Comparison of ENCODE assay signal across 1 cellular context in genomic region chr16:12293017-12293618, GRCh38.
A peak's percentile ranks its signal among the peaks of the same experiment; 100 is the strongest.
TF ChIP-seq lines count a peak whose summit lies in the region.

No MANE protein-coding gene starts in this region.

TF ChIP-seq in K562, 482 proteins besides CTCF, POLR2A, EP300 and RAD21 (continued from another document and continues in another):
- TF ChIP-seq ATF3 (IDR thresholded peaks at IDR 0.05) (peak; percentile 52), ATF3 (CRISPR knock-in tag; conservative IDR thresholded peaks at IDR 0.05) (no peak), MBD2 (IDR thresholded peaks at IDR 0.05; ENCODE audit: borderline replicate concordance, low read depth) (no peak), YBX1 (IDR thresholded peaks at IDR 0.05) (no peak), ZZZ3 (IDR thresholded peaks at IDR 0.05) (no peak), ETS1 (conservative IDR thresholded peaks at IDR 0.05; ENCODE audit: control insufficient read depth, low read depth, low read length) (0 out of 2 replicates have a peak, but pooled peaks have one; percentile 40), ZNF695 (CRISPR knock-in tag; IDR thresholded peaks at IDR 0.05) (no peak), RBM39 (optimal IDR thresholded peaks at IDR 0.05; ENCODE audit: low read depth, low read length) (no peak), ZC3H8 (IDR thresholded peaks at IDR 0.05) (no peak), CEBPG (CRISPR knock-in tag; IDR thresholded peaks at IDR 0.05) (no peak), CEBPG (tag; conservative IDR thresholded peaks at IDR 0.05 in 1 of 2, IDR thresholded peaks at IDR 0.05 in 1 of 2) (no peak), PHF21A (IDR thresholded peaks at IDR 0.05; ENCODE audit: borderline replicate concordance, low read depth) (no peak), DIDO1 (tag; IDR thresholded peaks at IDR 0.05; ENCODE audit: low read depth) (no peak), NONO (IDR thresholded peaks at IDR 0.05; ENCODE audit: low read depth in 2 of 2, low read length in 1 of 2) (no peak), SFPQ (IDR thresholded peaks at IDR 0.05; ENCODE audit: low read depth, low read length) (no peak), CREBBP (IDR thresholded peaks at IDR 0.05; ENCODE audit: low read depth, low read length) (no peak), IRF2 (CRISPR knock-in tag; IDR thresholded peaks at IDR 0.05) (no peak), CHAMP1 (IDR thresholded peaks at IDR 0.05) (no peak), MYC (IDR thresholded peaks at IDR 0.05; ENCODE audit: low read depth, low read length) (no peak), MYC (CRISPR knock-in tag; IDR thresholded peaks at IDR 0.05; ENCODE audit: borderline replicate concordance, low read depth) (no peak), CHD1 (IDR thresholded peaks at IDR 0.05; ENCODE audit: low read length) (no peak), HEY1 (CRISPR knock-in tag; IDR thresholded peaks at IDR 0.05; ENCODE audit: borderline replicate concordance) (no peak), SNIP1 (IDR thresholded peaks at IDR 0.05; ENCODE audit: low read depth) (no peak), ADNP (tag; IDR thresholded peaks at IDR 0.05) (no peak), HMG20B (CRISPR knock-in tag; IDR thresholded peaks at IDR 0.05) (no peak), SMARCB1 (IDR thresholded peaks at IDR 0.05; ENCODE audit: insufficient read length, low read depth) (no peak), SIN3B (IDR thresholded peaks at IDR 0.05; ENCODE audit: low read depth) (no peak), ARID3A (IDR thresholded peaks at IDR 0.05; ENCODE audit: borderline replicate concordance, low read depth, low read length) (no peak), POU5F1 (IDR thresholded peaks at IDR 0.05; ENCODE audit: borderline replicate concordance, low read depth, low read length, partially characterized antibody) (no peak), ZSCAN29 (IDR thresholded peaks at IDR 0.05) (no peak), SREBF2 (CRISPR knock-in tag; IDR thresholded peaks at IDR 0.05) (no peak), ZNF174 (CRISPR knock-in tag; IDR thresholded peaks at IDR 0.05) (no peak), KDM2B (CRISPR knock-in tag; IDR thresholded peaks at IDR 0.05) (no peak), TCF3 (CRISPR knock-in tag; IDR thresholded peaks at IDR 0.05) (peak; percentile 97), ZNF780A (CRISPR knock-in tag; IDR thresholded peaks at IDR 0.05) (no peak), HCFC1 (IDR thresholded peaks at IDR 0.05; ENCODE audit: low read depth, low read length) (no peak), COPS2 (conservative IDR thresholded peaks at IDR 0.05) (no peak), RCOR1 (IDR thresholded peaks at IDR 0.05; ENCODE audit: borderline replicate concordance in 1 of 2, low read depth in 2 of 2, low read length in 2 of 2) (no peak), ZBTB8A (IDR thresholded peaks at IDR 0.05; ENCODE audit: partially characterized antibody) (no peak), GATA2 (CRISPR knock-in tag; IDR thresholded peaks at IDR 0.05) (peak; percentile 90), ELF1 (tag; IDR thresholded peaks at IDR 0.05) (no peak), STAG1 (CRISPR knock-in tag; IDR thresholded peaks at IDR 0.05; ENCODE audit: borderline replicate concordance) (no peak), THRA (IDR thresholded peaks at IDR 0.05) (no peak), ZBTB11 (CRISPR knock-in tag; IDR thresholded peaks at IDR 0.05) (peak in 1 of 3 experiments; percentile 68; a peak in 2 of 6 replicates), ZFX (CRISPR knock-in tag; IDR thresholded peaks at IDR 0.05) (no peak), E2F4 (CRISPR knock-in tag; IDR thresholded peaks at IDR 0.05; ENCODE audit: low read depth) (no peak), POLR2B (IDR thresholded peaks at IDR 0.05; ENCODE audit: low read depth, partially characterized antibody) (no peak), GTF2F1 (IDR thresholded peaks at IDR 0.05; ENCODE audit: low read depth, low read length) (no peak), XRCC3 (IDR thresholded peaks at IDR 0.05) (no peak), MYNN (IDR thresholded peaks at IDR 0.05) (no peak), MYNN (CRISPR knock-in tag; IDR thresholded peaks at IDR 0.05) (no peak), TSC22D4 (tag; IDR thresholded peaks at IDR 0.05) (no peak), CHD2 (IDR thresholded peaks at IDR 0.05; ENCODE audit: low read depth, low read length) (no peak), MAX (CRISPR knock-in tag; IDR thresholded peaks at IDR 0.05) (no peak), CBFA2T2 (conservative IDR thresholded peaks at IDR 0.05) (peak; percentile 94), MCM7 (IDR thresholded peaks at IDR 0.05) (no peak), PBX2 (CRISPR knock-in tag; IDR thresholded peaks at IDR 0.05; ENCODE audit: low read depth) (no peak), PBX2 (tag; conservative IDR thresholded peaks at IDR 0.05; ENCODE audit: low read depth) (peak; percentile 70)
